Comparison of ENCODE assay signal across 22 cellular contexts in genomic region chr4:183867247-183867646, GRCh38. TPM values are rescaled to one million over a fixed set of nuclear protein-coding genes. Genes with fewer than 3 reads are reported as not detected.
"Had no signal": no experiment of that assay in that cellular context is flagged by ENCODE, and none has a peak within 500 bp of the region (broad histone marks: within the 10 kb centered on the region; RNA-seq: fewer than 3 reads in every experiment).

No MANE protein-coding gene starts in this region.

- H3K36me3 ChIP-seq: SJCRH30 had no signal

- H3K4me1 ChIP-seq: SJCRH30 had no signal

- H3K4me3 ChIP-seq: SJCRH30 had no signal

- H3K27ac ChIP-seq: SJCRH30 had no signal

- H3K27me3 ChIP-seq: SJCRH30 had no signal

- ATAC-seq: SK-N-SH treated with all-trans-retinoic acid at 6 μM for 48 hours had no signal

- H3K9me3 ChIP-seq: SJCRH30 had no signal

- DNase-seq: KBM-7, MV-4-11, NCI-H1048, NCI-H1105, NCI-H1417, NCI-H1436 treated with DMSO at 0.1 percent for 48 hours, NCI-H1694 treated with DMSO at 0.1 percent for 48 hours, NCI-H2029, NCI-H2081 treated with DMSO at 0.1 percent for 48 hours, NCI-H2171, NCI-H226, NCI-H446, NCI-H510A, NCI-H524 treated with DMSO at 0.1 percent for 48 hours, NCI-H69, NCI-H774, RPMI8226, SHP77 treated with DMSO at 0.1 percent for 48 hours, SJCRH30 had no signal

RNA-seq across cellular contexts. Expression of gene STOX2, which starts 37.9 kb away (rescaled TPM):
- total RNA-seq: HT-29, LHCN-M2 had no signal
